Comparison of ENCODE assay signal across 1 cellular context in the genomic region with DNA sequence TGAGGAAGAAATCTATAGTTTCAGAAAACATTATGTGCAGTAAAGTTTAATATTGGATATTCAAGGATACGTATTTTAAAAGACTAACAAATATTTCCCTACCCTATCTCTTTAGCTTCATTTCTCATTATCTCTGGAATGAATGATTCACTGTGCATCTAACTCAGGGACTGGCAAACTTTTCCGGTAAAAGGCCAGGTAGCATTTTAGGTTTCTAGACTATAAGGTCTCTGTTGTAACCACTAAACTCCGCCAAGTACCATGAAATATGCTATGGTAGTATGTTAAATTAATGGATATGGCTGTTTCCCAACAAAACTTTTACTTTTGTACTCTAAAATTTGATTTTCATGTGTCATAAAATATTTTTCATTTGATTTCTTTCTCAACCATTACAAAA.
A peak's percentile ranks its signal among the peaks of the same experiment; 100 is the strongest.
TF ChIP-seq lines count a peak whose summit lies in the region.

No MANE protein-coding gene starts in this region.

TF ChIP-seq in GM12878, 131 proteins besides CTCF, POLR2A, EP300 and RAD21:
- TF ChIP-seq GABPA (IDR thresholded peaks at IDR 0.05; ENCODE audit: low read depth): no peak
- 0 out of 2 replicates have a peak, but pooled peaks have one; percentile 11 for TF ChIP-seq ZNF24 (IDR thresholded peaks at IDR 0.05)
- TF ChIP-seq DPF2 (IDR thresholded peaks at IDR 0.05): no peak
- TF ChIP-seq ZNF207 (IDR thresholded peaks at IDR 0.05; ENCODE audit: borderline replicate concordance): no peak
- TF ChIP-seq LARP7 (IDR thresholded peaks at IDR 0.05): no peak
